Comparison of ENCODE assay signal across 1 cellular context in the genomic region with DNA sequence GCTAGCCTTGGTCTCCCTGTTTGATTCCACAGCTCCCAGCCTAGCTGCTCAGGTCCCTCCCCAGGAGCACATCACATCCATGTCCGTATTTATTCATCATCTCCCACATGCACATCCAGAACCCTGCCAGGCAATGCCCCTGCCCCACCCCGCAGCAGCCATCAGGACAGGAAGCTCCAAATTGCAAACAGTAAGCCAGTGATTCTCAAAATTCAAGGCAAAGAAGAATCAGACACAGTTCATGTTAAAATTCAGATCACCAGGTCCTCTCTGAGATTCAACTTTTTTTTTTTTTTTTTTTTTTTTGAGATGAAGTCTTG.
TF ChIP-seq lines count a peak whose summit lies in the region.

No MANE protein-coding gene starts in this region.

TF ChIP-seq in IMR-90, 13 proteins besides CTCF, POLR2A, EP300 and RAD21:
- TF ChIP-seq FOS (IDR thresholded peaks at IDR 0.05; ENCODE audit: low read depth, low read length) (no peak), MAFK (IDR thresholded peaks at IDR 0.05; ENCODE audit: low read depth, low read length) (no peak), SMC3 (IDR thresholded peaks at IDR 0.05; ENCODE audit: low read depth, low read length) (no peak), MXI1 (IDR thresholded peaks at IDR 0.05; ENCODE audit: borderline replicate concordance, low read depth, low read length) (no peak), CEBPB (IDR thresholded peaks at IDR 0.05; ENCODE audit: low read depth, low read length) (no peak), NFE2L2 (IDR thresholded peaks at IDR 0.05; ENCODE audit: low read depth, low read length) (no peak), MAZ (IDR thresholded peaks at IDR 0.05; ENCODE audit: borderline replicate concordance, low read depth, low read length) (no peak), RFX5 (IDR thresholded peaks at IDR 0.05; ENCODE audit: low read depth, low read length) (no peak), BHLHE40 (IDR thresholded peaks at IDR 0.05; ENCODE audit: low read depth, low read length) (no peak), CHD1 (IDR thresholded peaks at IDR 0.05; ENCODE audit: low read depth, low read length) (no peak), RCOR1 (IDR thresholded peaks at IDR 0.05; ENCODE audit: insufficient replicate concordance, low read length) (no peak)
- TF ChIP-seq, protein P1, sequence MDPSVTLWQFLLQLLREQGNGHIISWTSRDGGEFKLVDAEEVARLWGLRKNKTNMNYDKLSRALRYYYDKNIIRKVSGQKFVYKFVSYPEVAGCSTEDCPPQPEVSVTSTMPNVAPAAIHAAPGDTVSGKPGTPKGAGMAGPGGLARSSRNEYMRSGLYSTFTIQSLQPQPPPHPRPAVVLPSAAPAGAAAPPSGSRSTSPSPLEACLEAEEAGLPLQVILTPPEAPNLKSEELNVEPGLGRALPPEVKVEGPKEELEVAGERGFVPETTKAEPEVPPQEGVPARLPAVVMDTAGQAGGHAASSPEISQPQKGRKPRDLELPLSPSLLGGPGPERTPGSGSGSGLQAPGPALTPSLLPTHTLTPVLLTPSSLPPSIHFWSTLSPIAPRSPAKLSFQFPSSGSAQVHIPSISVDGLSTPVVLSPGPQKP (IDR thresholded peaks at IDR 0.05; ENCODE audit: borderline replicate concordance, low read depth, low read length), result no peak
- TF ChIP-seq, protein P2, sequence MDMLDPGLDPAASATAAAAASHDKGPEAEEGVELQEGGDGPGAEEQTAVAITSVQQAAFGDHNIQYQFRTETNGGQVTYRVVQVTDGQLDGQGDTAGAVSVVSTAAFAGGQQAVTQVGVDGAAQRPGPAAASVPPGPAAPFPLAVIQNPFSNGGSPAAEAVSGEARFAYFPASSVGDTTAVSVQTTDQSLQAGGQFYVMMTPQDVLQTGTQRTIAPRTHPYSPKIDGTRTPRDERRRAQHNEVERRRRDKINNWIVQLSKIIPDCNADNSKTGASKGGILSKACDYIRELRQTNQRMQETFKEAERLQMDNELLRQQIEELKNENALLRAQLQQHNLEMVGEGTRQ (IDR thresholded peaks at IDR 0.05; ENCODE audit: low read depth, low read length), result no peak
